Comparison of ENCODE assay signal across 23 cellular contexts in genomic region chr7:50644586-50644985, GRCh38.
"Had no signal": no experiment of that assay in that cellular context is flagged by ENCODE, and none has a peak within 500 bp of the region (broad histone marks: within the 10 kb centered on the region; RNA-seq: fewer than 3 reads in every experiment).

No MANE protein-coding gene starts in this region.

- H3K27ac ChIP-seq: adrenal gland, breast epithelium, colonic mucosa, esophagus squamous epithelium, gastroesophageal sphincter, pancreas, right lobe of liver, SJCRH30, thyroid gland had no signal

- H3K4me3 Mint-ChIP-seq: activated CD4-positive, alpha-beta T cell treated with anti-CD3 and anti-CD28 coated beads for 36 hours; activated T-helper 1 cell treated with anti-CD3 and anti-CD28 coated beads, Interleukin-12 subunit alpha, Interleukin-12 subunit beta, Interleukin-2, Interleukin-4 antibody, amounts not matched to agents 30 ng/mL and 10 ng/mL and 1 ng/mL, durations not matched to agents 14 hours and 24 hours and 36 hours; central memory CD8-positive, alpha-beta T cell; naive B cell; T-helper 1 cell treated with Interleukin-12 subunit alpha and Interleukin-12 subunit beta and Interleukin-4 antibody, amounts not matched to agents 30 μg/mL and 1 μg/mL, for 36 hours; WTC11 had no signal

- DNase-seq: activated CD4-positive, alpha-beta T cell treated with anti-CD3 and anti-CD28 coated beads for 36 hours; activated CD4-positive, alpha-beta T cell treated with anti-CD3 and anti-CD28 coated beads, Interleukin-2, amount 50 U/mL, for 4 hours; activated gamma-delta T cell; colonic mucosa; esophagus squamous epithelium; hypothalamus; naive B cell; SJCRH30; stimulated activated CD4-positive, alpha-beta T cell treated with anti-CD3 and anti-CD28 coated beads, Interleukin-2, amount 100 ng/mL, for 48 hours; stimulated activated naive CD4-positive, alpha-beta T cell; T1000; thyroid gland had no signal

- H3K4me1 ChIP-seq: breast epithelium, colonic mucosa, gastroesophageal sphincter, right lobe of liver, SJCRH30 had no signal

- H3K36me3 ChIP-seq: adrenal gland, breast epithelium, colonic mucosa, esophagus squamous epithelium, SJCRH30, thyroid gland had no signal

- H3K4me2 ChIP-seq: smooth muscle cell had no signal

- H3K27me3 ChIP-seq: adrenal gland, breast epithelium, colonic mucosa, esophagus squamous epithelium, gastroesophageal sphincter, pancreas, right lobe of liver, thyroid gland had no signal

- H3K27ac Mint-ChIP-seq: activated CD4-positive, alpha-beta T cell treated with anti-CD3 and anti-CD28 coated beads for 36 hours; activated naive CD4-positive, alpha-beta T cell treated with anti-CD3 and anti-CD28 coated beads, Interleukin-2, amount 50 U/mL, for 72 hours; activated T-helper 1 cell treated with anti-CD3 and anti-CD28 coated beads, Interleukin-12 subunit alpha, Interleukin-12 subunit beta, Interleukin-2, Interleukin-4 antibody, amounts not matched to agents 30 ng/mL and 10 ng/mL and 1 ng/mL, durations not matched to agents 14 hours and 24 hours and 36 hours; T-helper 1 cell treated with Interleukin-12 subunit alpha and Interleukin-12 subunit beta and Interleukin-4 antibody, amounts not matched to agents 30 μg/mL and 1 μg/mL, for 36 hours; WTC11 had no signal

- H3K27me3 Mint-ChIP-seq: activated CD4-positive, alpha-beta T cell treated with anti-CD3 and anti-CD28 coated beads for 36 hours; central memory CD8-positive, alpha-beta T cell; naive B cell had no signal

- H3K36me3 Mint-ChIP-seq: activated naive CD4-positive, alpha-beta T cell treated with anti-CD3 and anti-CD28 coated beads, Interleukin-2, amount 50 U/mL, for 72 hours; naive B cell had no signal

- H3K9me3 Mint-ChIP-seq: activated naive CD4-positive, alpha-beta T cell treated with anti-CD3 and anti-CD28 coated beads, Interleukin-2, amount 50 U/mL, for 72 hours; activated T-helper 1 cell treated with anti-CD3 and anti-CD28 coated beads, Interleukin-12 subunit alpha, Interleukin-12 subunit beta, Interleukin-2, Interleukin-4 antibody, amounts not matched to agents 30 ng/mL and 10 ng/mL and 1 ng/mL, durations not matched to agents 14 hours and 24 hours and 36 hours; central memory CD8-positive, alpha-beta T cell; naive B cell; T-helper 1 cell treated with Interleukin-12 subunit alpha and Interleukin-12 subunit beta and Interleukin-4 antibody, amounts not matched to agents 30 μg/mL and 1 μg/mL, for 36 hours; WTC11 had no signal

- H3K4me1 Mint-ChIP-seq: activated CD4-positive, alpha-beta T cell treated with anti-CD3 and anti-CD28 coated beads for 36 hours; central memory CD8-positive, alpha-beta T cell; naive B cell had no signal

- H3K4me3 ChIP-seq: adrenal gland, breast epithelium, colonic mucosa, esophagus squamous epithelium, gastroesophageal sphincter, pancreas, right lobe of liver, SJCRH30, smooth muscle cell, thyroid gland had no signal

- ATAC-seq: activated CD4-positive, alpha-beta T cell treated with anti-CD3 and anti-CD28 coated beads for 36 hours; activated naive CD4-positive, alpha-beta T cell treated with anti-CD3 and anti-CD28 coated beads, Interleukin-2, amount 50 U/mL, for 72 hours; gastroesophageal sphincter; pancreas; right lobe of liver; WTC11 had no signal
